In genomic region chr9:69768716-69769115, GRCh38 we compare ENCODE assay signal across 18 cellular contexts. TPM values are rescaled to one million over a fixed set of nuclear protein-coding genes. Genes with fewer than 3 reads are reported as not detected.
DNase-seq lines count a peak whose midpoint lies in the region; ATAC-seq, FAIRE-seq and TF ChIP-seq lines count a peak whose summit lies in the region.
"Had no signal": no experiment of that assay in that cellular context is flagged by ENCODE, and none has a peak within 500 bp of the region (broad histone marks: within the 10 kb centered on the region; RNA-seq: fewer than 3 reads in every experiment).

No MANE protein-coding gene starts in this region.

- H3K9me3 ChIP-seq in astrocyte (ENCODE audit: insufficient read depth, low read depth, low read length), result no peaks in the 10 kb centered on the region
- H3K9me3 ChIP-seq: BLaER1 had no signal

- no peak for TF ChIP-seq CTCF in astrocyte (IDR thresholded peaks at IDR 0.05; ENCODE audit: insufficient read depth, low read depth, low read length)
- no peak for TF ChIP-seq CTCF in fibroblast of pulmonary artery (IDR thresholded peaks at IDR 0.05; ENCODE audit: low read length, missing control alignments)

- no peak overlapping the region for H2AFZ ChIP-seq in astrocyte (ENCODE audit: low read depth, low read length)

- H3K36me3 Mint-ChIP-seq in astrocyte (ENCODE audit: low read depth, unreplicated experiment), result no peaks in the 10 kb centered on the region
- H3K36me3 Mint-ChIP-seq in naive thymus-derived CD8-positive, alpha-beta T cell, result no peaks in the 10 kb centered on the region
- H3K36me3 Mint-ChIP-seq: CD8-positive, alpha-beta memory T cell had no signal

- H3K4me3 Mint-ChIP-seq in astrocyte (ENCODE audit: unreplicated experiment), result no peak overlapping the region
- H3K4me3 Mint-ChIP-seq in naive thymus-derived CD8-positive, alpha-beta T cell, result no peak overlapping the region
- H3K4me3 Mint-ChIP-seq: CD8-positive, alpha-beta memory T cell had no signal

- no peaks in the 10 kb centered on the region for H3K27me3 Mint-ChIP-seq in astrocyte (ENCODE audit: low read depth, unreplicated experiment)
- no peaks in the 10 kb centered on the region for H3K27me3 Mint-ChIP-seq in naive thymus-derived CD8-positive, alpha-beta T cell
- H3K27me3 Mint-ChIP-seq: CD8-positive, alpha-beta memory T cell had no signal

- no peak for FAIRE-seq in astrocyte (lab: Jason Lieb, UNC)
- FAIRE-seq: HepG2 had no signal

- H3K27ac Mint-ChIP-seq in astrocyte (ENCODE audit: unreplicated experiment), result no peak overlapping the region
- no peak overlapping the region for H3K27ac Mint-ChIP-seq in naive thymus-derived CD8-positive, alpha-beta T cell
- H3K27ac Mint-ChIP-seq: CD8-positive, alpha-beta memory T cell had no signal

- H3K36me3 ChIP-seq in astrocyte (ENCODE audit: insufficient read depth, low read length), result no peaks in the 10 kb centered on the region
- H3K36me3 ChIP-seq: BLaER1 had no signal

- no peaks in the 10 kb centered on the region for H3K4me1 ChIP-seq in astrocyte (ENCODE audit: insufficient read depth, low read length)
- H3K4me1 ChIP-seq: BLaER1 had no signal

- peak; percentile 69 for DNase-seq in EH (ENCODE audit: low read depth)
- peak; percentile 11 for DNase-seq in astrocyte (ENCODE audit: low read depth)
- peak; percentile 38 for DNase-seq in fibroblast of pulmonary artery (ENCODE audit: low read depth)
- peak; percentile 50 for DNase-seq in renal cortical epithelial cell (ENCODE audit: low read depth)
- no peak for DNase-seq in COR-L47 (lab: John Stamatoyannopoulos, UW)
- no peak for DNase-seq in naive thymus-derived CD8-positive, alpha-beta T cell
- DNase-seq in OCI-M1 (lab: John Stamatoyannopoulos, UW), result no peak
- DNase-seq: CD8-positive, alpha-beta memory T cell; DMS 273 treated with DMSO at 0.1 percent for 48 hours; H7; Karpas-422; NCI-H2029; NCI-H524 had no signal

- no peaks in the 10 kb centered on the region for H4K20me1 ChIP-seq in astrocyte (ENCODE audit: insufficient read depth, low read length)
- H4K20me1 ChIP-seq: BLaER1 had no signal

- no peaks in the 10 kb centered on the region for H3K79me2 ChIP-seq in astrocyte (ENCODE audit: insufficient read depth, low read length)

- H3K27ac ChIP-seq in astrocyte (ENCODE audit: low read depth, low read length), result no peak overlapping the region
- H3K27ac ChIP-seq: BLaER1 had no signal

- ATAC-seq in naive thymus-derived CD8-positive, alpha-beta T cell, result no peak
- no peak for ATAC-seq in HG02981 (IDR thresholded peaks at IDR 0.05; ENCODE audit: unreplicated experiment)
- ATAC-seq: HepG2 had no signal

- H3K4me3 ChIP-seq in astrocyte (ENCODE audit: insufficient read depth, low read depth, low read length) (no peak overlapping the region), fibroblast of pulmonary artery (replicated peaks; ENCODE audit: low read depth, low read length) (no peak overlapping the region)
- H3K4me3 ChIP-seq: BLaER1 had no signal

- peaks cover 2% of the 10 kb centered on the region for H3K4me1 Mint-ChIP-seq in astrocyte (ENCODE audit: low read depth, unreplicated experiment)
- no peaks in the 10 kb centered on the region for H3K4me1 Mint-ChIP-seq in naive thymus-derived CD8-positive, alpha-beta T cell
- H3K4me1 Mint-ChIP-seq: CD8-positive, alpha-beta memory T cell had no signal

- no peak overlapping the region for H3K9ac ChIP-seq in astrocyte (ENCODE audit: low read length)
- H3K9ac ChIP-seq: BLaER1 had no signal

- no peaks in the 10 kb centered on the region for H3K27me3 ChIP-seq in astrocyte (ENCODE audit: insufficient read depth, low read length)
- H3K27me3 ChIP-seq: BLaER1 had no signal

- H3K9me3 Mint-ChIP-seq in astrocyte (ENCODE audit: unreplicated experiment), result peaks cover 4% of the 10 kb centered on the region
- no peaks in the 10 kb centered on the region for H3K9me3 Mint-ChIP-seq in naive thymus-derived CD8-positive, alpha-beta T cell
- H3K9me3 Mint-ChIP-seq: CD8-positive, alpha-beta memory T cell had no signal

- POLR2A ChIA-PET in naive thymus-derived CD8-positive, alpha-beta T cell (lab: Charles Lee), result no interaction called here

- no peak overlapping the region for H3K4me2 ChIP-seq in astrocyte (ENCODE audit: low read length)
- H3K4me2 ChIP-seq: BLaER1 had no signal

RNA-seq across cellular contexts. Expression of gene PTAR1, which starts 8.9 kb away (rescaled TPM):
- total RNA-seq in astrocyte, result 73.9 and 76.8 TPM in 2 replicates
- total RNA-seq in renal cortical epithelial cell, result 62.5 and 94.2 TPM in 2 replicates
- total RNA-seq in naive thymus-derived CD8-positive, alpha-beta T cell, result 10 to 100 TPM; 87.8 to 88.7 TPM
- 10 to 100 TPM in 2 of 3 donors, 1 to 10 TPM in 1; 8.1 to 14.0 (median 13.1) TPM for polyA plus RNA-seq in naive thymus-derived CD8-positive, alpha-beta T cell

RNA-seq across cellular contexts. Expression of gene CFAP95, which starts 51.9 kb away (rescaled TPM):
- total RNA-seq in astrocyte (0.53 and 0.91 TPM in 2 replicates), renal cortical epithelial cell (0.60 TPM in 1 of 2 replicates, not detected in the other)
- 1 to 10 TPM; 4.9 to 8.9 TPM for total RNA-seq in naive thymus-derived CD8-positive, alpha-beta T cell
- polyA plus RNA-seq in naive thymus-derived CD8-positive, alpha-beta T cell, result under 1 TPM in 2 of 3 donors, not detected in 1; 0.52 to 0.66 TPM
- total RNA-seq: Daoy, HepG2, RPMI7951 had no signal
- polyA plus RNA-seq: CD8-positive, alpha-beta memory T cell; HepG2 had no signal

Comparison
In these comparisons a context has a peak if more than half of its experiments do, and no peak if none do; other contexts are left out.
1. DNase-seq: peak in EH (single experiment), astrocyte (single experiment), fibroblast of pulmonary artery (single experiment) and renal cortical epithelial cell (single experiment); none in COR-L47 (single experiment), naive thymus-derived CD8-positive, alpha-beta T cell (0 of 10) and OCI-M1 (single experiment).